In the genomic region with DNA sequence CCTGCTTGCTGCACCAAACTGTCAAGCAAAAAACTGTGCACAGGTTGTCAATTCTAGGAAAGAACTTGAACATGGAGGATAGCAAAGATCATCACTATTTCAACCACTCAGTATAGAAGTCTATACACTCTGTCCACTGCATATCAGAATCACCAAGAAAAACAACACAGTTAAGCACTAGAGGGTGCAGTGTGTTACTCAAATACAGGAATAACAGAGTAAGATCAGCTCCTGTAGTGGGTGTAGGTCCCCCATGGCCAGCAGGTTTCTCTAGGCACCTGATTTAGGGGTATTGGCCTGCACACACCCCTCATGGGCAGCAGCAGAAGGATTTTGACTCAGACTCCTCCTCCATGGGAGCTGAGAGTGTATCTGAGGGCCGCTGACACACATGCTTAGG, we compare ENCODE assay signal across 24 cellular contexts.
DNase-seq lines count a peak whose midpoint lies in the region; ATAC-seq, FAIRE-seq and TF ChIP-seq lines count a peak whose summit lies in the region.
"Had no signal": no experiment of that assay in that cellular context is flagged by ENCODE, and none has a peak within 500 bp of the region (broad histone marks: within the 10 kb centered on the region; RNA-seq: fewer than 3 reads in every experiment).

No MANE protein-coding gene starts in this region.

- H3K4me2 ChIP-seq in HepG2 (ENCODE audit: low read depth, low read length): no peak overlapping the region
- H3K4me2 ChIP-seq: hepatocyte, smooth muscle cell had no signal

- H3K27me3 Mint-ChIP-seq in WTC11 (ENCODE audit: low read depth): peaks cover 14% of the 10 kb centered on the region
- H3K27me3 Mint-ChIP-seq: activated B cell treated with CpG ODN at 0.5 μM for 24 hours; memory B cell; natural killer cell treated with Interleukin-12 subunit alpha and Interleukin-12 subunit beta and Interleukin-15 and Interleukin-18, amount 100 ng/mL, for 72 hours; T-helper 17 cell had no signal

- no peaks in the 10 kb centered on the region for H3K79me2 ChIP-seq in HepG2 (ENCODE audit: insufficient read depth, low read length)
- H3K79me2 ChIP-seq: hepatocyte had no signal

- TF ChIP-seq CTCF in HepG2 (CRISPR knock-in tag; IDR thresholded peaks at IDR 0.05): no peak
- no peak for TF ChIP-seq CTCF in right lobe of liver (IDR thresholded peaks at IDR 0.05)
- TF ChIP-seq CTCF in WTC11 (IDR thresholded peaks at IDR 0.05): no peak
- TF ChIP-seq CTCF in uterus (IDR thresholded peaks at IDR 0.05): no peak

- no peak for TF ChIP-seq EP300 in HepG2 (IDR thresholded peaks at IDR 0.05; ENCODE audit: low read depth in 2 of 2, low read length in 2 of 2)
- TF ChIP-seq EP300 in HepG2 (CRISPR knock-in tag; IDR thresholded peaks at IDR 0.05; ENCODE audit: borderline replicate concordance): no peak

- no peak overlapping the region for H3K4me3 ChIP-seq in HepG2 (replicated peaks in 1 of 3; ENCODE audit: insufficient read depth in 1 of 3, low read depth in 2 of 3, low read length in 3 of 3)
- H3K4me3 ChIP-seq in right lobe of liver: no peak overlapping the region
- no peak overlapping the region for H3K4me3 ChIP-seq in uterus
- H3K4me3 ChIP-seq: hepatocyte, psoas muscle, smooth muscle cell had no signal

- peaks cover 12% of the 10 kb centered on the region for H3K36me3 Mint-ChIP-seq in WTC11
- H3K36me3 Mint-ChIP-seq: activated naive CD4-positive, alpha-beta T cell treated with anti-CD3 and anti-CD28 coated beads, Interleukin-2, amount 50 U/mL, for 72 hours; memory B cell had no signal

- no peak overlapping the region for H2AFZ ChIP-seq in HepG2 (ENCODE audit: low read length)
- H2AFZ ChIP-seq: hepatocyte had no signal

- TF ChIP-seq RAD21 in HepG2 (CRISPR knock-in tag; IDR thresholded peaks at IDR 0.05): no peak

- no peaks in the 10 kb centered on the region for H3K4me1 ChIP-seq in HepG2 (ENCODE audit: insufficient read depth, low read length)
- no peaks in the 10 kb centered on the region for H3K4me1 ChIP-seq in right lobe of liver
- no peaks in the 10 kb centered on the region for H3K4me1 ChIP-seq in uterus
- H3K4me1 ChIP-seq: psoas muscle had no signal

- H3K27me3 ChIP-seq in HepG2 (ENCODE audit: control insufficient read depth in 1 of 2, insufficient read depth in 2 of 2, low read length in 2 of 2) (no peaks in the 10 kb centered on the region), right lobe of liver (no peaks in the 10 kb centered on the region), uterus (no peaks in the 10 kb centered on the region)
- H3K27me3 ChIP-seq: hepatocyte had no signal

- H4K20me1 ChIP-seq in HepG2 (ENCODE audit: insufficient read depth, low read length): no peaks in the 10 kb centered on the region

- H3K27ac ChIP-seq in HepG2 (ENCODE audit: extremely low read length, insufficient read depth, low read length): no peak overlapping the region
- H3K27ac ChIP-seq in right lobe of liver: no peak overlapping the region
- no peak overlapping the region for H3K27ac ChIP-seq in uterus
- H3K27ac ChIP-seq: hepatocyte, psoas muscle had no signal

- intact Hi-C loops in HepG2 (cut with micrococcal nuclease; ENCODE audit: unreplicated experiment) (no loop called here), right lobe of liver (cut with DNase I) (no loop called here), posterior vena cava (cut with DNase I) (no loop called here), uterus (cut with DNase I; ENCODE audit: low total_unique reads) (no loop called here)

- H3K4me1 Mint-ChIP-seq in WTC11: peaks cover 51% of the 10 kb centered on the region
- H3K4me1 Mint-ChIP-seq: activated B cell treated with CpG ODN at 0.5 μM for 24 hours, memory B cell, T-helper 17 cell had no signal

- POLR2A ChIA-PET in HepG2 (lab: Yijun Ruan, JAX): no interaction called here
- POLR2A ChIA-PET in WTC11 (lab: Charles Lee): interaction anchor here (0.6 kb wide), 1 partner anchor 322 kb away, joined by 3 read pairs; no protein-coding TSS in a partner anchor

- CTCF ChIA-PET in HepG2 (lab: Yijun Ruan, JAX; ENCODE audit: low intra/inter-chr PET ratio, low total read pairs): no interaction called here
- CTCF ChIA-PET in WTC11 (lab: Charles Lee): no interaction called here

- H3K9me3 Mint-ChIP-seq in WTC11: peaks cover under 1% of the 10 kb centered on the region; the same call in 1 of the 2 replicates
- H3K9me3 Mint-ChIP-seq: activated B cell treated with CpG ODN at 0.5 μM for 24 hours had no signal

- in situ Hi-C loops in HepG2 (cut with HindIII; ENCODE audit: extremely low pct_ligation_motif_present, low pct_unique_long_range_greater_than_20kb): no loop called here

- no peaks in the 10 kb centered on the region for H3K9me3 ChIP-seq in HepG2 (ENCODE audit: low read length)
- no peaks in the 10 kb centered on the region for H3K9me3 ChIP-seq in right lobe of liver
- no peaks in the 10 kb centered on the region for H3K9me3 ChIP-seq in uterus
- H3K9me3 ChIP-seq: psoas muscle had no signal

- peak; percentile 83 for ATAC-seq in HepG2
- ATAC-seq in right lobe of liver: no peak
- ATAC-seq in WTC11: peak; percentile 70
- ATAC-seq: activated CD8-positive, alpha-beta T cell treated with anti-CD3 and anti-CD28 coated beads, Interleukin-2, amount 10 ng/mL, durations not matched to agents 7 days and 5 days; activated naive CD4-positive, alpha-beta T cell treated with anti-CD3 and anti-CD28 coated beads, Interleukin-2, amount 50 U/mL, for 72 hours; natural killer cell treated with Interleukin-12 subunit alpha and Interleukin-12 subunit beta and Interleukin-15 and Interleukin-18, amount 100 ng/mL, for 72 hours; psoas muscle; T-helper 17 cell had no signal

- H3K36me3 ChIP-seq in HepG2 (replicated peaks in 1 of 2; ENCODE audit: control insufficient read depth in 1 of 2, insufficient read depth in 2 of 2, low read length in 2 of 2) (no peaks in the 10 kb centered on the region), right lobe of liver (no peaks in the 10 kb centered on the region), uterus (no peaks in the 10 kb centered on the region)

- DNase-seq in HepG2 (ENCODE audit: low spot score) (peak; percentile 4), right lobe of liver (no peak), NCI-H774 (lab: John Stamatoyannopoulos, UW) (peak; percentile 20), WTC11 (ENCODE audit: low spot score) (no peak), posterior vena cava (ENCODE audit: low spot score) (no peak), uterus (no peak), H54 (ENCODE audit: insufficient read length, low spot score) (no peak), NCI-H1105 treated with DMSO at 0.1 percent for 48 hours (lab: John Stamatoyannopoulos, UW) (no peak)
- DNase-seq: activated B cell treated with CpG ODN at 0.5 μM for 24 hours; activated CD8-positive, alpha-beta T cell treated with anti-CD3 and anti-CD28 coated beads, Interleukin-2, amount 10 ng/mL, durations not matched to agents 7 days and 5 days; activated T-cell treated with anti-CD3 and anti-CD28 coated beads, Interleukin-2, amount 50 U/mL, for 48 hours; NCI-H2029; NCI-H524 treated with DMSO at 0.1 percent for 48 hours; psoas muscle; RPMI8226; stimulated activated CD4-positive, alpha-beta T cell treated with anti-CD3 and anti-CD28 coated beads, Interleukin-4, amount 100 ng/mL, for 24 hours; T-helper 17 cell had no signal

- BruUV-seq in HepG2 (replicated peaks; lab: Mats Ljungman, UMichigan): no TSS peak

- H3K9ac ChIP-seq in HepG2 (ENCODE audit: insufficient read depth, low read depth, low read length): no peak overlapping the region

- no peak for FAIRE-seq in HepG2 (lab: Jason Lieb, UNC)
- no peak for FAIRE-seq in H54 (lab: Jason Lieb, UNC)
- FAIRE-seq: colon, keratinocyte had no signal

- no peak for TF ChIP-seq POLR2A in HepG2 (IDR thresholded peaks at IDR 0.05; ENCODE audit: insufficient read depth in 1 of 2, low read depth in 2 of 2, low read length in 2 of 2)
- no peak for TF ChIP-seq POLR2A in right lobe of liver (IDR thresholded peaks at IDR 0.05)
- TF ChIP-seq POLR2A in uterus (IDR thresholded peaks at IDR 0.05): no peak
- TF ChIP-seq POLR2A in H54 (IDR thresholded peaks at IDR 0.05; ENCODE audit: low read depth, low read length): no peak

- WGBS in HepG2 (ENCODE audit: low lambda C conversion rate): 17% methylated on average over 1 of the region's 1 CpG
- WGBS in right lobe of liver (ENCODE audit: insufficient coverage, low coverage, low lambda C conversion rate, missing lambda C conversion rate): 70% methylated on average over 1 of the region's 1 CpG

- H3K27ac Mint-ChIP-seq in WTC11: no peak overlapping the region
- H3K27ac Mint-ChIP-seq: activated B cell treated with CpG ODN at 0.5 μM for 24 hours; activated CD8-positive, alpha-beta T cell treated with anti-CD3 and anti-CD28 coated beads, Interleukin-2, amount 10 ng/mL, durations not matched to agents 7 days and 5 days; activated naive CD4-positive, alpha-beta T cell treated with anti-CD3 and anti-CD28 coated beads, Interleukin-2, amount 50 U/mL, for 72 hours; memory B cell; natural killer cell treated with Interleukin-12 subunit alpha and Interleukin-12 subunit beta and Interleukin-15 and Interleukin-18, amount 100 ng/mL, for 72 hours; T-helper 17 cell had no signal

- no peak overlapping the region for H3K4me3 Mint-ChIP-seq in WTC11
- H3K4me3 Mint-ChIP-seq: activated B cell treated with CpG ODN at 0.5 μM for 24 hours; activated CD8-positive, alpha-beta T cell treated with anti-CD3 and anti-CD28 coated beads, Interleukin-2, amount 10 ng/mL, durations not matched to agents 7 days and 5 days; memory B cell; natural killer cell treated with Interleukin-12 subunit alpha and Interleukin-12 subunit beta and Interleukin-15 and Interleukin-18, amount 100 ng/mL, for 72 hours; T-helper 17 cell had no signal

TF ChIP-seq in WTC11, 78 proteins besides CTCF, POLR2A, EP300 and RAD21:
- TF ChIP-seq PREB (CRISPR knock-in tag; IDR thresholded peaks at IDR 0.05; ENCODE audit: borderline replicate concordance) (no peak), IRF1 (CRISPR knock-in tag; IDR thresholded peaks at IDR 0.05) (no peak)

Comparison
In these comparisons a context has a peak if more than half of its experiments do, and no peak if none do; other contexts are left out.
1. ATAC-seq: peak in HepG2 (single experiment) and WTC11 (single experiment); none in right lobe of liver (0 of 4).
2. DNase-seq: peak in HepG2 (single experiment) and NCI-H774 (single experiment); none in right lobe of liver (0 of 3), WTC11 (single experiment), posterior vena cava (single experiment), uterus (0 of 2), H54 (single experiment) and NCI-H1105 treated with DMSO at 0.1 percent for 48 hours (single experiment).